Comparison of ENCODE assay signal across 14 cellular contexts in genomic region chr2:207039225-207039624, GRCh38.
DNase-seq lines count a peak whose midpoint lies in the region; ATAC-seq lines count a peak whose summit lies in the region.
"Had no signal": no experiment of that assay in that cellular context is flagged by ENCODE, and none has a peak within 500 bp of the region (broad histone marks: within the 10 kb centered on the region; RNA-seq: fewer than 3 reads in every experiment).

No MANE protein-coding gene starts in this region.

- no peak overlapping the region for H2BK120ac ChIP-seq in mesenchymal stem cell (ENCODE audit: low read depth, low read length)

- peak overlapping the region; percentile 20 to 45 for H2BK12ac ChIP-seq in mesenchymal stem cell (ENCODE audit: low read length in 2 of 2)

- peaks cover 3% of the 10 kb centered on the region for H3K4me1 ChIP-seq in mesenchymal stem cell (ENCODE audit: control insufficient read depth, insufficient read depth, low read depth, low read length)

- no peaks in the 10 kb centered on the region for H3K36me3 Mint-ChIP-seq in activated CD4-positive, alpha-beta T cell treated with anti-CD3 and anti-CD28 coated beads, Interleukin-2, amount 10 ng/mL, durations not matched to agents 24 days and 14 days (ENCODE audit: low read depth)

- H3K27me3 Mint-ChIP-seq in activated CD4-positive, alpha-beta T cell treated with anti-CD3 and anti-CD28 coated beads, Interleukin-2, amount 10 ng/mL, durations not matched to agents 24 days and 14 days, result peaks cover 18% of the 10 kb centered on the region

- no peak overlapping the region for H3K4me2 ChIP-seq in mesenchymal stem cell (ENCODE audit: low read length, poor library complexity, severe bottlenecking)
- H3K4me2 ChIP-seq: PC-9 had no signal

- peaks cover 2% of the 10 kb centered on the region for H3K9me3 ChIP-seq in mesenchymal stem cell (ENCODE audit: control insufficient read depth, low read length)

- no peak for ATAC-seq in GM21360 (IDR thresholded peaks at IDR 0.05; ENCODE audit: unreplicated experiment)

- H3K18ac ChIP-seq in mesenchymal stem cell (ENCODE audit: low read depth in 1 of 2, low read length in 2 of 2), result no peak overlapping the region

- no peak overlapping the region for H3K27ac Mint-ChIP-seq in activated CD4-positive, alpha-beta T cell treated with anti-CD3 and anti-CD28 coated beads, Interleukin-2, amount 10 ng/mL, durations not matched to agents 24 days and 14 days

- no peak overlapping the region for H2BK5ac ChIP-seq in mesenchymal stem cell (ENCODE audit: low read depth, low read length, poor library complexity, severe bottlenecking)

- no peaks in the 10 kb centered on the region for H3K4me1 Mint-ChIP-seq in activated CD4-positive, alpha-beta T cell treated with anti-CD3 and anti-CD28 coated beads, Interleukin-2, amount 10 ng/mL, durations not matched to agents 24 days and 14 days

- H2AK5ac ChIP-seq in mesenchymal stem cell (ENCODE audit: low read length, severe bottlenecking), result no peak overlapping the region

- H3K4me3 ChIP-seq in mesenchymal stem cell (ENCODE audit: insufficient read depth in 1 of 2, low read depth in 1 of 2, low read length in 2 of 2), result no peak overlapping the region
- H3K4me3 ChIP-seq: PC-9 had no signal

- H3K4me3 Mint-ChIP-seq in activated CD4-positive, alpha-beta T cell treated with anti-CD3 and anti-CD28 coated beads, Interleukin-2, amount 10 ng/mL, durations not matched to agents 24 days and 14 days, result no peak overlapping the region

- H3K9ac ChIP-seq in mesenchymal stem cell (ENCODE audit: low read length), result no peak overlapping the region

- 94% methylated on average over 3 of the region's 4 CpGs for WGBS in mesenchymal stem cell

- no peaks in the 10 kb centered on the region for H3K27me3 ChIP-seq in mesenchymal stem cell (ENCODE audit: control insufficient read depth in 1 of 2, insufficient read depth in 1 of 2, low read length in 2 of 2)

- no peaks in the 10 kb centered on the region for H3K36me3 ChIP-seq in mesenchymal stem cell (ENCODE audit: control insufficient read depth in 1 of 2, insufficient read depth in 2 of 2, low read depth in 1 of 2, low read length in 2 of 2)

- intact Hi-C loops in activated CD4-positive, alpha-beta T cell treated with anti-CD3 and anti-CD28 coated beads, Interleukin-2, amount 10 ng/mL, durations not matched to agents 24 days and 14 days (cut with micrococcal nuclease), result no loop called here

- no peaks in the 10 kb centered on the region for H3K9me3 Mint-ChIP-seq in activated CD4-positive, alpha-beta T cell treated with anti-CD3 and anti-CD28 coated beads, Interleukin-2, amount 10 ng/mL, durations not matched to agents 24 days and 14 days

- DNase-seq in COR-L47 (lab: John Stamatoyannopoulos, UW) (peak; percentile 46), DMS53 treated with DMSO at 0.1 percent for 48 hours (lab: John Stamatoyannopoulos, UW; ENCODE audit: unreplicated experiment) (peak; percentile 64), SW480 (ENCODE audit: low spot score) (peak; percentile 3), mesenchymal stem cell (no peak), cerebellar nuclear complex (lab: John Stamatoyannopoulos, UW) (no peak)
- DNase-seq in activated CD4-positive, alpha-beta T cell treated with anti-CD3 and anti-CD28 coated beads, Interleukin-2, amount 10 ng/mL, durations not matched to agents 24 days and 14 days, result no peak
- DNase-seq: DMS79, HCEC 1CT, NCI-H1105 treated with DMSO at 0.1 percent for 48 hours, NCI-H2081 treated with DMSO at 0.1 percent for 48 hours, NCI-H226, NCI-H774, PC-9 had no signal

- H3K14ac ChIP-seq in mesenchymal stem cell (ENCODE audit: low read length in 2 of 2), result no peak overlapping the region

- peak overlapping the region; percentile 86 for H4K91ac ChIP-seq in mesenchymal stem cell (ENCODE audit: low read length)

- no peak overlapping the region for H2AFZ ChIP-seq in mesenchymal stem cell (ENCODE audit: low read depth, low read length)
- H2AFZ ChIP-seq: PC-9 had no signal

- no peak overlapping the region for H3K4ac ChIP-seq in mesenchymal stem cell (ENCODE audit: low read depth in 1 of 2, low read length in 2 of 2)

- no peak overlapping the region for H3K27ac ChIP-seq in mesenchymal stem cell (ENCODE audit: low read length, poor library complexity, severe bottlenecking)
- H3K27ac ChIP-seq: PC-9 had no signal

- H4K8ac ChIP-seq in mesenchymal stem cell (ENCODE audit: low read length), result no peak overlapping the region

- H3K79me1 ChIP-seq in mesenchymal stem cell (replicated peaks; ENCODE audit: low read length, poor library complexity, severe bottlenecking), result no peaks in the 10 kb centered on the region

- no peak overlapping the region for H2BK15ac ChIP-seq in mesenchymal stem cell (ENCODE audit: low read depth, poor library complexity, severe bottlenecking)

- no peak overlapping the region for H3K23ac ChIP-seq in mesenchymal stem cell (ENCODE audit: low read length in 2 of 2)

Comparison
In these comparisons a context has a peak if more than half of its experiments do, and no peak if none do; other contexts are left out.
1. DNase-seq: peak in COR-L47 (single experiment), DMS53 treated with DMSO at 0.1 percent for 48 hours (single experiment) and SW480 (single experiment); none in mesenchymal stem cell (single experiment), cerebellar nuclear complex (0 of 2) and activated CD4-positive, alpha-beta T cell treated with anti-CD3 and anti-CD28 coated beads, Interleukin-2, amount 10 ng/mL, durations not matched to agents 24 days and 14 days (single experiment).